ENCODE assay signal across 16 cellular contexts in genomic region chr4:24809376-24809775, GRCh38. TPM values are rescaled to one million over a fixed set of nuclear protein-coding genes. Genes with fewer than 3 reads are reported as not detected.
DNase-seq lines count a peak whose midpoint lies in the region; ATAC-seq, FAIRE-seq and TF ChIP-seq lines count a peak whose summit lies in the region.
"Had no signal": no experiment of that assay in that cellular context is flagged by ENCODE, and none has a peak within 500 bp of the region (broad histone marks: within the 10 kb centered on the region; RNA-seq: fewer than 3 reads in every experiment).

No MANE protein-coding gene starts in this region.

- intact Hi-C loops in mucosa of descending colon (cut with DNase I, micrococcal nuclease) = no loop called here
- intact Hi-C loops in gastrocnemius medialis (cut with DNase I; ENCODE audit: low total_unique reads) = no loop called here

- DNase-seq in ELR (ENCODE audit: low read depth) (peak; percentile 15), bronchial epithelial cell (ENCODE audit: low read depth) (no peak), mucosa of descending colon (no peak), GM12891 (ENCODE audit: insufficient read length, low spot score) (no peak), gastrocnemius medialis (no peak), kidney tubule cell (ENCODE audit: low spot score) (no peak)
- DNase-seq: activated naive CD8-positive, alpha-beta T cell treated with anti-CD3 and anti-CD28 coated beads for 36 hours; Caco-2; heart right ventricle; NCI-H1930; OCI-M1; T-helper 9 cell had no signal

- TF ChIP-seq CTCF in bronchial epithelial cell (IDR thresholded peaks at IDR 0.05; ENCODE audit: insufficient read depth, low read length, severe bottlenecking) (peak; percentile 16), mucosa of descending colon (IDR thresholded peaks at IDR 0.05) (no peak), gastrocnemius medialis (IDR thresholded peaks at IDR 0.05 in 4 of 5, conservative IDR thresholded peaks at IDR 0.05 in 1 of 5) (no peak)

- no peaks in the 10 kb centered on the region for H3K27me3 ChIP-seq in bronchial epithelial cell (ENCODE audit: control insufficient read depth, insufficient read depth, low read length)
- H3K27me3 ChIP-seq in gastrocnemius medialis = no peaks in the 10 kb centered on the region
- H3K27me3 ChIP-seq: heart right ventricle had no signal

- in situ Hi-C loops in gastrocnemius medialis (cut with MboI; ENCODE audit: low sequenced_read_pairs in 4 of 4) = no loop called here

- H3K4me1 ChIP-seq in mucosa of descending colon (ENCODE audit: low read depth) = no peaks in the 10 kb centered on the region
- H3K4me1 ChIP-seq in gastrocnemius medialis = no peaks in the 10 kb centered on the region
- H3K4me1 ChIP-seq: Caco-2 had no signal

- no peak overlapping the region for H3K27ac ChIP-seq in gastrocnemius medialis
- H3K27ac ChIP-seq: heart right ventricle had no signal

- FAIRE-seq in bronchial epithelial cell (lab: Jason Lieb, UNC) (no peak), GM12891 (lab: Jason Lieb, UNC) (no peak)
- FAIRE-seq: HTR-8/SVneo had no signal

- no peak overlapping the region for H3K4me3 ChIP-seq in bronchial epithelial cell (ENCODE audit: low read depth, low read length)
- no peak overlapping the region for H3K4me3 ChIP-seq in mucosa of descending colon
- H3K4me3 ChIP-seq in gastrocnemius medialis = no peak overlapping the region
- H3K4me3 ChIP-seq: heart right ventricle had no signal

- TF ChIP-seq POLR2A in GM12891 (IDR thresholded peaks at IDR 0.05; ENCODE audit: low read depth, low read length) = no peak
- TF ChIP-seq POLR2A in gastrocnemius medialis (IDR thresholded peaks at IDR 0.05) = no peak

- H3K36me3 ChIP-seq in bronchial epithelial cell (ENCODE audit: control insufficient read depth, insufficient read depth, low read length) (no peaks in the 10 kb centered on the region), mucosa of descending colon (ENCODE audit: low read depth) (no peaks in the 10 kb centered on the region), gastrocnemius medialis (peaks cover 0 to 7% of the 10 kb centered on the region in 2 donors)

- H3K9me3 ChIP-seq in mucosa of descending colon = no peaks in the 10 kb centered on the region
- H3K9me3 ChIP-seq in gastrocnemius medialis = no peaks in the 10 kb centered on the region
- H3K9me3 ChIP-seq: Caco-2 had no signal

- ATAC-seq in HG03432 (IDR thresholded peaks at IDR 0.05; ENCODE audit: unreplicated experiment) = peak; percentile 38
- peak; percentile 44 for ATAC-seq in mucosa of descending colon
- no peak for ATAC-seq in gastrocnemius medialis
- ATAC-seq in HG02798 (IDR thresholded peaks at IDR 0.05; ENCODE audit: poor library complexity, unreplicated experiment) = no peak

TF ChIP-seq in GM12891, 5 proteins besides CTCF, POLR2A, EP300 and RAD21:
- TF ChIP-seq TAF1 (IDR thresholded peaks at IDR 0.05; ENCODE audit: low read depth, low read length) = no peak
- TF ChIP-seq POU2F2 (IDR thresholded peaks at IDR 0.05; ENCODE audit: low read depth, low read length) = no peak
- TF ChIP-seq SPI1 (IDR thresholded peaks at IDR 0.05; ENCODE audit: low read depth, low read length) = no peak
- no peak for TF ChIP-seq PAX5 (IDR thresholded peaks at IDR 0.05; ENCODE audit: insufficient read depth, low read length, severe bottlenecking)
- TF ChIP-seq POLR2AphosphoS5 (IDR thresholded peaks at IDR 0.05; ENCODE audit: low read depth, low read length) = no peak

RNA-seq across cellular contexts. Expression of gene SOD3, which starts 14.0 kb away (rescaled TPM):
- total RNA-seq in bronchial epithelial cell = 0.13 TPM in 1 of 2 replicates, not detected in the other
- 10 to 100 TPM; 18.0 to 33.0 (median 25.6) TPM for total RNA-seq in mucosa of descending colon
- not detected for polyA plus RNA-seq in GM12891 (2012; ENCODE audit: low read depth, missing spikeins)
- 10 to 100 TPM in 1 of 4 donors, 1 to 10 TPM in 3; 2.5 to 13.0 (median 5.9) TPM for total RNA-seq in gastrocnemius medialis
- total RNA-seq: activated CD8-positive, alpha-beta memory T cell treated with anti-CD3 and anti-CD28 coated beads for 36 hours; activated naive CD8-positive, alpha-beta T cell treated with anti-CD3 and anti-CD28 coated beads for 36 hours had no signal

Comparison
In these comparisons a context has a peak if more than half of its experiments do, and no peak if none do; other contexts are left out.
1. ATAC-seq: peak in HG03432 (single experiment) and mucosa of descending colon (single experiment); none in gastrocnemius medialis (0 of 2) and HG02798 (single experiment).